3 cellular contexts compared by ENCODE assay signal in genomic region chr18:59852548-59852947, GRCh38.
TF ChIP-seq lines count a peak whose summit lies in the region.

No MANE protein-coding gene starts in this region.

TF ChIP-seq in GM23338, 12 proteins besides CTCF, POLR2A, EP300 and RAD21 (continues in another document):
- no peak for TF ChIP-seq POLR2AphosphoS5 (IDR thresholded peaks at IDR 0.05; ENCODE audit: low read depth)
- no peak for TF ChIP-seq CREB1 (CRISPR knock-in tag; IDR thresholded peaks at IDR 0.05; ENCODE audit: low read depth)
- TF ChIP-seq REST (IDR thresholded peaks at IDR 0.05; ENCODE audit: unreplicated experiment) = no peak
- no peak for TF ChIP-seq STAT1 (IDR thresholded peaks at IDR 0.05; ENCODE audit: unreplicated experiment)
- no peak for TF ChIP-seq NANOG (IDR thresholded peaks at IDR 0.05; ENCODE audit: borderline replicate concordance)
- TF ChIP-seq EZH2phosphoT487 (IDR thresholded peaks at IDR 0.05; ENCODE audit: unreplicated experiment) = no peak
- no peak for TF ChIP-seq JUNB (IDR thresholded peaks at IDR 0.05; ENCODE audit: unreplicated experiment)
- no peak for TF ChIP-seq ZNF114 (CRISPR knock-in tag; IDR thresholded peaks at IDR 0.05)

TF ChIP-seq in HEK293, 187 proteins besides CTCF, POLR2A, EP300 and RAD21:
- peak; percentile 94 for TF ChIP-seq ZNF366 (tag by site-specific recombination; conservative IDR thresholded peaks at IDR 0.05)
- TF ChIP-seq PRDM10 (tag by site-specific recombination; IDR thresholded peaks at IDR 0.05) = peak; percentile 44; the same call in 1 of the 2 replicates
- 0 out of 2 replicates have a peak, but pooled peaks have one; percentile 49 for TF ChIP-seq PRDM1 (tag by site-specific recombination; IDR thresholded peaks at IDR 0.05)
- TF ChIP-seq ZNF248 (tag by site-specific recombination; IDR thresholded peaks at IDR 0.05) = no peak
- TF ChIP-seq ZNF777 (tag by site-specific recombination; IDR thresholded peaks at IDR 0.05; ENCODE audit: borderline replicate concordance) = 0 out of 2 replicates have a peak, but pooled peaks have one; percentile 29

TF ChIP-seq in H1, 55 proteins besides CTCF, POLR2A, EP300 and RAD21:
- TF ChIP-seq NRF1 (IDR thresholded peaks at IDR 0.05; ENCODE audit: low read depth, low read length) (no peak), SUZ12 (IDR thresholded peaks at IDR 0.05; ENCODE audit: low read length) (no peak), RBBP5 (IDR thresholded peaks at IDR 0.05; ENCODE audit: borderline replicate concordance, low read depth, low read length) (no peak), BACH1 (IDR thresholded peaks at IDR 0.05; ENCODE audit: low read length) (no peak), SRF (IDR thresholded peaks at IDR 0.05; ENCODE audit: low read depth, low read length) (no peak), CEBPB (IDR thresholded peaks at IDR 0.05; ENCODE audit: low read depth, low read length) (no peak)
